Comparison of ENCODE assay signal across 1 cellular context in the genomic region with DNA sequence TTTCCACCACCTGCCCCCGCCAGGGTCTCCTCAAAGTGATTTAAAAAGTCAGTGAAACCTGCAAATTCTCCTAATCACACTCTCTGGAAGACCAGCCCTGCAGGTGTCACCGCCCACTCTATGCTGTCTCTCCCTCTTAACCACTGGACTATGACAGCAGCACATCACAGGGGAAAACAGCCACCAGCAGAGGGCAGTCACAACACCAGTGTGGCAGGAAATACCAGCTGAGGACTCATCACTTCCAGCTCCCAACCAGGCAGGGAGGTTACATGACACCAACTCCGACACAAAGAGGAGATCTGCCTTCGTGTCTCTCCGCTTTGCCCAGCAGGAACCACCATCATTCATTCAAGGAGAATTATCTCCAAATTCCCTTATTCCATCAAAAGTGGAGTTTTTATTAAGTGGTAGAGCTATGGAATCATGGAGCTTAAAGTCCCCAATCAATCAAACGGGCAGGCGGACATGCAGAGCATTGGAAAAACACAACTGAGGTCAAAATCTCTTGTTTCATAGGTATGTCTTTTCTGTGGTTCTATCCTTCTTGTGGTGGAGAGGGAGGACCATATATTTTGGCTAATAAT.
TF ChIP-seq lines count a peak whose summit lies in the region.

No MANE protein-coding gene starts in this region.

TF ChIP-seq in IMR-90, 13 proteins besides CTCF, POLR2A, EP300 and RAD21 (continued from another document):
- TF ChIP-seq, protein P1, sequence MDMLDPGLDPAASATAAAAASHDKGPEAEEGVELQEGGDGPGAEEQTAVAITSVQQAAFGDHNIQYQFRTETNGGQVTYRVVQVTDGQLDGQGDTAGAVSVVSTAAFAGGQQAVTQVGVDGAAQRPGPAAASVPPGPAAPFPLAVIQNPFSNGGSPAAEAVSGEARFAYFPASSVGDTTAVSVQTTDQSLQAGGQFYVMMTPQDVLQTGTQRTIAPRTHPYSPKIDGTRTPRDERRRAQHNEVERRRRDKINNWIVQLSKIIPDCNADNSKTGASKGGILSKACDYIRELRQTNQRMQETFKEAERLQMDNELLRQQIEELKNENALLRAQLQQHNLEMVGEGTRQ (IDR thresholded peaks at IDR 0.05; ENCODE audit: low read depth, low read length), result no peak
- no peak for TF ChIP-seq MAZ (IDR thresholded peaks at IDR 0.05; ENCODE audit: borderline replicate concordance, low read depth, low read length)
TF ChIP-seq in IMR-90: peak in this region for 1.
